Comparison of ENCODE assay signal across 27 cellular contexts in the genomic region with DNA sequence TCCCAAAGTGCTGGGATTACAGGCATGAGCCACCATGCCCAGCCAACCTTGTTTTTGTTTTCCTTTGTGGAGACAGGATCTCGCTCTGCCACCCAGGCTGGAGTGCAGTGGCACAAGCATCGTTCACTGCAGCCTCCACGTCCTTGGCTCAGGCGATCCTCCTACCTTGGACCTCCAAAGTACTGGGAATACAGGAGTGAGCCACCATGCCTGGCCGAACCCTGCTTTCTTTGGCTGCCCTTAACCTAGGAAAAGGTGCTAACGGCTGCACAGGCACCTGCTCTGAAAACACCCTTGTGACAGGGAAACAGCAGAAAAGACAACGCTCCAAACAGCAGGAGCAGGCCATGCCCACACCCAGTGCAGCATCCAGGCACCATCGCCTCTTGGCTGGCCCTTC.
"Had no signal": no experiment of that assay in that cellular context is flagged by ENCODE, and none has a peak within 500 bp of the region (broad histone marks: within the 10 kb centered on the region; RNA-seq: fewer than 3 reads in every experiment).

No MANE protein-coding gene starts in this region.

- H2AFZ ChIP-seq: hepatocyte, neural progenitor cell had no signal

- H3K9ac ChIP-seq: neural progenitor cell had no signal

- H3K9me3 ChIP-seq: gastroesophageal sphincter, heart left ventricle, left lung, psoas muscle, sigmoid colon, thoracic aorta, transverse colon, upper lobe of right lung, vagina had no signal

- H3K27ac Mint-ChIP-seq: effector memory CD8-positive, alpha-beta T cell; naive thymus-derived CD4-positive, alpha-beta T cell; nephron; neural progenitor cell; stimulated activated memory B cell treated with anti-CD40 and anti-IgM and Interleukin-4, amounts not matched to agents 10 μg/mL and 1 μg/mL and 100 μg/mL, for 72 hours had no signal

- ATAC-seq: effector memory CD8-positive, alpha-beta T cell; esophagus mucosa; foreskin keratinocyte; gastroesophageal sphincter; heart left ventricle; left cardiac atrium; left lung; naive thymus-derived CD4-positive, alpha-beta T cell; psoas muscle; right cardiac atrium; stimulated activated memory B cell treated with anti-CD40 and anti-IgM and Interleukin-4, amounts not matched to agents 10 μg/mL and 1 μg/mL and 100 μg/mL, for 72 hours; stimulated activated naive CD8-positive, alpha-beta T cell treated with anti-CD3 and anti-CD28 coated beads, Interleukin-15, Interleukin-2, amounts not matched to agents 100 U/mL and 50 U/mL, for 24 hours; upper lobe of right lung had no signal

- H3K27me3 ChIP-seq: foreskin keratinocyte, gastroesophageal sphincter, hepatocyte, left lung, neural progenitor cell, sigmoid colon, transverse colon, upper lobe of right lung, vagina had no signal

- H3K27ac ChIP-seq: epithelial cell of prostate, foreskin keratinocyte, gastroesophageal sphincter, heart left ventricle, hepatocyte, left lung, neural progenitor cell, psoas muscle, sigmoid colon, thoracic aorta, transverse colon, upper lobe of right lung, vagina had no signal

- DNase-seq: cortex of kidney; effector memory CD8-positive, alpha-beta T cell; foreskin keratinocyte; heart left ventricle; left cardiac atrium; left lung; mesenchymal stem cell; midbrain; naive thymus-derived CD4-positive, alpha-beta T cell; nucleus accumbens; psoas muscle; right cardiac atrium; sigmoid colon; stimulated activated CD4-positive, alpha-beta T cell treated with anti-CD3 and anti-CD28 coated beads, Interleukin-4, amount 100 ng/mL, for 4 hours; stimulated activated naive CD8-positive, alpha-beta T cell treated with anti-CD3 and anti-CD28 coated beads, Interleukin-15, Interleukin-2, amounts not matched to agents 100 U/mL and 50 U/mL, for 24 hours; substantia nigra; transverse colon had no signal

- H3K79me2 ChIP-seq: hepatocyte had no signal

- H3K36me3 ChIP-seq: gastroesophageal sphincter, heart left ventricle, left lung, neural progenitor cell, sigmoid colon, thoracic aorta, transverse colon, upper lobe of right lung, vagina had no signal

- H3K4me1 ChIP-seq: foreskin keratinocyte, gastroesophageal sphincter, heart left ventricle, left lung, neural progenitor cell, psoas muscle, sigmoid colon, transverse colon, upper lobe of right lung, vagina had no signal

- H3K27me3 Mint-ChIP-seq: stimulated activated memory B cell treated with anti-CD40 and anti-IgM and Interleukin-4, amounts not matched to agents 10 μg/mL and 1 μg/mL and 100 μg/mL, for 72 hours had no signal

- H3K4me1 Mint-ChIP-seq: nephron had no signal

- H3K36me3 Mint-ChIP-seq: naive thymus-derived CD4-positive, alpha-beta T cell; neural progenitor cell; stimulated activated memory B cell treated with anti-CD40 and anti-IgM and Interleukin-4, amounts not matched to agents 10 μg/mL and 1 μg/mL and 100 μg/mL, for 72 hours had no signal

- H3K4me3 Mint-ChIP-seq: effector memory CD8-positive, alpha-beta T cell; naive thymus-derived CD4-positive, alpha-beta T cell; nephron; neural progenitor cell; stimulated activated memory B cell treated with anti-CD40 and anti-IgM and Interleukin-4, amounts not matched to agents 10 μg/mL and 1 μg/mL and 100 μg/mL, for 72 hours had no signal

- H3K4me2 ChIP-seq: hepatocyte, neural progenitor cell had no signal

- H3K4me3 ChIP-seq: gastroesophageal sphincter, heart left ventricle, hepatocyte, left lung, neural progenitor cell, psoas muscle, sigmoid colon, thoracic aorta, transverse colon, upper lobe of right lung, vagina had no signal

- H3K9me3 Mint-ChIP-seq: effector memory CD8-positive, alpha-beta T cell; naive thymus-derived CD4-positive, alpha-beta T cell; nephron; neural progenitor cell; stimulated activated memory B cell treated with anti-CD40 and anti-IgM and Interleukin-4, amounts not matched to agents 10 μg/mL and 1 μg/mL and 100 μg/mL, for 72 hours had no signal
